ENCODE assay signal across 1 cellular context in genomic region chr9:128005938-128006337, GRCh38.
TF ChIP-seq lines count a peak whose summit lies in the region.

No MANE protein-coding gene starts in this region.

TF ChIP-seq in HepG2, 621 proteins besides CTCF, POLR2A, EP300 and RAD21 (continued from another document and continues in another):
- TF ChIP-seq, protein P1, sequence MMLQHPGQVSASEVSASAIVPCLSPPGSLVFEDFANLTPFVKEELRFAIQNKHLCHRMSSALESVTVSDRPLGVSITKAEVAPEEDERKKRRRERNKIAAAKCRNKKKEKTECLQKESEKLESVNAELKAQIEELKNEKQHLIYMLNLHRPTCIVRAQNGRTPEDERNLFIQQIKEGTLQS (CRISPR knock-in tag; IDR thresholded peaks at IDR 0.05), result no peak
- TF ChIP-seq ZNF225 (CRISPR knock-in tag; IDR thresholded peaks at IDR 0.05) (no peak), HNF1B (CRISPR knock-in tag; IDR thresholded peaks at IDR 0.05) (0 out of 2 replicates have a peak, but pooled peaks have one; percentile 32), CENPT (CRISPR knock-in tag; IDR thresholded peaks at IDR 0.05; ENCODE audit: low read depth) (no peak), ZNF644 (CRISPR knock-in tag; IDR thresholded peaks at IDR 0.05; ENCODE audit: low read depth) (no peak), ZBTB34 (CRISPR knock-in tag; IDR thresholded peaks at IDR 0.05) (no peak), ESRRA (CRISPR knock-in tag; IDR thresholded peaks at IDR 0.05; ENCODE audit: low read depth) (no peak), ZNF430 (CRISPR knock-in tag; IDR thresholded peaks at IDR 0.05) (no peak), KDM3A (CRISPR knock-in tag; IDR thresholded peaks at IDR 0.05; ENCODE audit: low read depth) (0 out of 2 replicates have a peak, but pooled peaks have one; percentile 53), PPARG (CRISPR knock-in tag; conservative IDR thresholded peaks at IDR 0.05) (peak; percentile 72; the same call in 1 of the 2 replicates), ZNF768 (CRISPR knock-in tag; IDR thresholded peaks at IDR 0.05) (no peak; the same call in 1 of the 2 replicates), ZFP36L2 (CRISPR knock-in tag; IDR thresholded peaks at IDR 0.05) (no peak), ZSCAN21 (CRISPR knock-in tag; IDR thresholded peaks at IDR 0.05; ENCODE audit: borderline replicate concordance) (no peak), MED8 (CRISPR knock-in tag; IDR thresholded peaks at IDR 0.05; ENCODE audit: insufficient replicate concordance) (no peak), MIER2 (CRISPR knock-in tag; IDR thresholded peaks at IDR 0.05) (no peak), MBD4 (IDR thresholded peaks at IDR 0.05; ENCODE audit: borderline replicate concordance, low read length) (no peak), ATRX (CRISPR knock-in tag; IDR thresholded peaks at IDR 0.05; ENCODE audit: borderline replicate concordance) (no peak), ZFP90 (CRISPR knock-in tag; IDR thresholded peaks at IDR 0.05; ENCODE audit: borderline replicate concordance) (no peak), ZNF598 (CRISPR knock-in tag; IDR thresholded peaks at IDR 0.05; ENCODE audit: borderline replicate concordance) (no peak), ERF (CRISPR knock-in tag; IDR thresholded peaks at IDR 0.05) (peak; percentile 74; the same call in 1 of the 2 replicates), PCBP2 (optimal IDR thresholded peaks at IDR 0.05; ENCODE audit: low read depth, low read length, poor library complexity, severe bottlenecking) (no peak), ZNF788 (CRISPR knock-in tag; IDR thresholded peaks at IDR 0.05; ENCODE audit: borderline replicate concordance) (no peak; the same call in 1 of the 2 replicates)
- TF ChIP-seq, protein P2, sequence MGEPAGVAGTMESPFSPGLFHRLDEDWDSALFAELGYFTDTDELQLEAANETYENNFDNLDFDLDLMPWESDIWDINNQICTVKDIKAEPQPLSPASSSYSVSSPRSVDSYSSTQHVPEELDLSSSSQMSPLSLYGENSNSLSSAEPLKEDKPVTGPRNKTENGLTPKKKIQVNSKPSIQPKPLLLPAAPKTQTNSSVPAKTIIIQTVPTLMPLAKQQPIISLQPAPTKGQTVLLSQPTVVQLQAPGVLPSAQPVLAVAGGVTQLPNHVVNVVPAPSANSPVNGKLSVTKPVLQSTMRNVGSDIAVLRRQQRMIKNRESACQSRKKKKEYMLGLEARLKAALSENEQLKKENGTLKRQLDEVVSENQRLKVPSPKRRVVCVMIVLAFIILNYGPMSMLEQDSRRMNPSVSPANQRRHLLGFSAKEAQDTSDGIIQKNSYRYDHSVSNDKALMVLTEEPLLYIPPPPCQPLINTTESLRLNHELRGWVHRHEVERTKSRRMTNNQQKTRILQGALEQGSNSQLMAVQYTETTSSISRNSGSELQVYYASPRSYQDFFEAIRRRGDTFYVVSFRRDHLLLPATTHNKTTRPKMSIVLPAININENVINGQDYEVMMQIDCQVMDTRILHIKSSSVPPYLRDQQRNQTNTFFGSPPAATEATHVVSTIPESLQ (CRISPR knock-in tag; conservative IDR thresholded peaks at IDR 0.05), result no peak
- TF ChIP-seq, protein P3, sequence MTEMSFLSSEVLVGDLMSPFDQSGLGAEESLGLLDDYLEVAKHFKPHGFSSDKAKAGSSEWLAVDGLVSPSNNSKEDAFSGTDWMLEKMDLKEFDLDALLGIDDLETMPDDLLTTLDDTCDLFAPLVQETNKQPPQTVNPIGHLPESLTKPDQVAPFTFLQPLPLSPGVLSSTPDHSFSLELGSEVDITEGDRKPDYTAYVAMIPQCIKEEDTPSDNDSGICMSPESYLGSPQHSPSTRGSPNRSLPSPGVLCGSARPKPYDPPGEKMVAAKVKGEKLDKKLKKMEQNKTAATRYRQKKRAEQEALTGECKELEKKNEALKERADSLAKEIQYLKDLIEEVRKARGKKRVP (CRISPR knock-in tag; IDR thresholded peaks at IDR 0.05), result 0 out of 4 replicates have a peak, but pooled peaks of 1 of the 2 experiments have one; percentile 30
- TF ChIP-seq, protein P4, sequence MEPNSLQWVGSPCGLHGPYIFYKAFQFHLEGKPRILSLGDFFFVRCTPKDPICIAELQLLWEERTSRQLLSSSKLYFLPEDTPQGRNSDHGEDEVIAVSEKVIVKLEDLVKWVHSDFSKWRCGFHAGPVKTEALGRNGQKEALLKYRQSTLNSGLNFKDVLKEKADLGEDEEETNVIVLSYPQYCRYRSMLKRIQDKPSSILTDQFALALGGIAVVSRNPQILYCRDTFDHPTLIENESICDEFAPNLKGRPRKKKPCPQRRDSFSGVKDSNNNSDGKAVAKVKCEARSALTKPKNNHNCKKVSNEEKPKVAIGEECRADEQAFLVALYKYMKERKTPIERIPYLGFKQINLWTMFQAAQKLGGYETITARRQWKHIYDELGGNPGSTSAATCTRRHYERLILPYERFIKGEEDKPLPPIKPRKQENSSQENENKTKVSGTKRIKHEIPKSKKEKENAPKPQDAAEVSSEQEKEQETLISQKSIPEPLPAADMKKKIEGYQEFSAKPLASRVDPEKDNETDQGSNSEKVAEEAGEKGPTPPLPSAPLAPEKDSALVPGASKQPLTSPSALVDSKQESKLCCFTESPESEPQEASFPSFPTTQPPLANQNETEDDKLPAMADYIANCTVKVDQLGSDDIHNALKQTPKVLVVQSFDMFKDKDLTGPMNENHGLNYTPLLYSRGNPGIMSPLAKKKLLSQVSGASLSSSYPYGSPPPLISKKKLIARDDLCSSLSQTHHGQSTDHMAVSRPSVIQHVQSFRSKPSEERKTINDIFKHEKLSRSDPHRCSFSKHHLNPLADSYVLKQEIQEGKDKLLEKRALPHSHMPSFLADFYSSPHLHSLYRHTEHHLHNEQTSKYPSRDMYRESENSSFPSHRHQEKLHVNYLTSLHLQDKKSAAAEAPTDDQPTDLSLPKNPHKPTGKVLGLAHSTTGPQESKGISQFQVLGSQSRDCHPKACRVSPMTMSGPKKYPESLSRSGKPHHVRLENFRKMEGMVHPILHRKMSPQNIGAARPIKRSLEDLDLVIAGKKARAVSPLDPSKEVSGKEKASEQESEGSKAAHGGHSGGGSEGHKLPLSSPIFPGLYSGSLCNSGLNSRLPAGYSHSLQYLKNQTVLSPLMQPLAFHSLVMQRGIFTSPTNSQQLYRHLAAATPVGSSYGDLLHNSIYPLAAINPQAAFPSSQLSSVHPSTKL (CRISPR knock-in tag; IDR thresholded peaks at IDR 0.05), result peak; percentile 74
- TF ChIP-seq, protein P5, sequence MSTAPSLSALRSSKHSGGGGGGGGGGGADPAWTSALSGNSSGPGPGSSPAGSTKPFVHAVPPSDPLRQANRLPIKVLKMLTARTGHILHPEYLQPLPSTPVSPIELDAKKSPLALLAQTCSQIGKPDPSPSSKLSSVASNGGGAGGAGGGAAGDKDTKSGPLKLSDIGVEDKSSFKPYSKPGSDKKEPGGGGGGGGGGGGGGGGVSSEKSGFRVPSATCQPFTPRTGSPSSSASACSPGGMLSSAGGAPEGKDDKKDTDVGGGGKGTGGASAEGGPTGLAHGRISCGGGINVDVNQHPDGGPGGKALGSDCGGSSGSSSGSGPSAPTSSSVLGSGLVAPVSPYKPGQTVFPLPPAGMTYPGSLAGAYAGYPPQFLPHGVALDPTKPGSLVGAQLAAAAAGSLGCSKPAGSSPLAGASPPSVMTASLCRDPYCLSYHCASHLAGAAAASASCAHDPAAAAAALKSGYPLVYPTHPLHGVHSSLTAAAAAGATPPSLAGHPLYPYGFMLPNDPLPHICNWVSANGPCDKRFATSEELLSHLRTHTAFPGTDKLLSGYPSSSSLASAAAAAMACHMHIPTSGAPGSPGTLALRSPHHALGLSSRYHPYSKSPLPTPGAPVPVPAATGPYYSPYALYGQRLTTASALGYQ (CRISPR knock-in tag; IDR thresholded peaks at IDR 0.05), result no peak
- TF ChIP-seq, protein P6, sequence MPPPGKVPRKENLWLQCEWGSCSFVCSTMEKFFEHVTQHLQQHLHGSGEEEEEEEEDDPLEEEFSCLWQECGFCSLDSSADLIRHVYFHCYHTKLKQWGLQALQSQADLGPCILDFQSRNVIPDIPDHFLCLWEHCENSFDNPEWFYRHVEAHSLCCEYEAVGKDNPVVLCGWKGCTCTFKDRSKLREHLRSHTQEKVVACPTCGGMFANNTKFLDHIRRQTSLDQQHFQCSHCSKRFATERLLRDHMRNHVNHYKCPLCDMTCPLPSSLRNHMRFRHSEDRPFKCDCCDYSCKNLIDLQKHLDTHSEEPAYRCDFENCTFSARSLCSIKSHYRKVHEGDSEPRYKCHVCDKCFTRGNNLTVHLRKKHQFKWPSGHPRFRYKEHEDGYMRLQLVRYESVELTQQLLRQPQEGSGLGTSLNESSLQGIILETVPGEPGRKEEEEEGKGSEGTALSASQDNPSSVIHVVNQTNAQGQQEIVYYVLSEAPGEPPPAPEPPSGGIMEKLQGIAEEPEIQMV (CRISPR knock-in tag; IDR thresholded peaks at IDR 0.05; ENCODE audit: low read depth), result no peak
- TF ChIP-seq, protein P7, sequence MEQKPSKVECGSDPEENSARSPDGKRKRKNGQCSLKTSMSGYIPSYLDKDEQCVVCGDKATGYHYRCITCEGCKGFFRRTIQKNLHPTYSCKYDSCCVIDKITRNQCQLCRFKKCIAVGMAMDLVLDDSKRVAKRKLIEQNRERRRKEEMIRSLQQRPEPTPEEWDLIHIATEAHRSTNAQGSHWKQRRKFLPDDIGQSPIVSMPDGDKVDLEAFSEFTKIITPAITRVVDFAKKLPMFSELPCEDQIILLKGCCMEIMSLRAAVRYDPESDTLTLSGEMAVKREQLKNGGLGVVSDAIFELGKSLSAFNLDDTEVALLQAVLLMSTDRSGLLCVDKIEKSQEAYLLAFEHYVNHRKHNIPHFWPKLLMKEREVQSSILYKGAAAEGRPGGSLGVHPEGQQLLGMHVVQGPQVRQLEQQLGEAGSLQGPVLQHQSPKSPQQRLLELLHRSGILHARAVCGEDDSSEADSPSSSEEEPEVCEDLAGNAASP (CRISPR knock-in tag; IDR thresholded peaks at IDR 0.05; ENCODE audit: borderline replicate concordance), result peak; percentile 78
- TF ChIP-seq, protein P8, sequence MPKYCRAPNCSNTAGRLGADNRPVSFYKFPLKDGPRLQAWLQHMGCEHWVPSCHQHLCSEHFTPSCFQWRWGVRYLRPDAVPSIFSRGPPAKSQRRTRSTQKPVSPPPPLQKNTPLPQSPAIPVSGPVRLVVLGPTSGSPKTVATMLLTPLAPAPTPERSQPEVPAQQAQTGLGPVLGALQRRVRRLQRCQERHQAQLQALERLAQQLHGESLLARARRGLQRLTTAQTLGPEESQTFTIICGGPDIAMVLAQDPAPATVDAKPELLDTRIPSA (CRISPR knock-in tag; IDR thresholded peaks at IDR 0.05; ENCODE audit: borderline replicate concordance), result no peak
